Comparison of ENCODE assay signal across 24 cellular contexts in the genomic region with DNA sequence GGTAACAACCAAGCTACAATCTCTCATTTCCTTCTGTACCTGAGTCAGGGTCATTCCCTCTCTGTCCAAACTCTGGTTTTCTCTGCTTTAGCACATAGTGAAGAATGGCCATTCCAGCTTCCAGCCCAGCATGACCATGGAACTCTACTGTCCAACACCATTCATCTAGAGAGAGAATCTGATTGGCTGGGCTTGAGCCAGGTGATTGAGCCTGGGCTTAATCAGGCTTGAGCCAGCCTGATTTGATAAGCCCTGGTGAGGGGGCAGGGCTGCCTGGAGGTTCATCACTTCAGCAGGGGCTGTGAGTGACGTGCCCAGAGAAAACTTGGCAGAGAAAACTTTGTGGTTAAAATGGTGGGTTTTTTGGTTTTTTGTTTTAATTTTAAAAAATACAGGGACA.
DNase-seq lines count a peak whose midpoint lies in the region; ATAC-seq, FAIRE-seq and TF ChIP-seq lines count a peak whose summit lies in the region.
"Had no signal": no experiment of that assay in that cellular context is flagged by ENCODE, and none has a peak within 500 bp of the region (broad histone marks: within the 10 kb centered on the region; RNA-seq: fewer than 3 reads in every experiment).

No MANE protein-coding gene starts in this region.

- no peak for TF ChIP-seq CTCF in SK-N-SH (IDR thresholded peaks at IDR 0.05)

- H3K79me2 ChIP-seq in SK-N-SH (ENCODE audit: insufficient read depth) = peaks cover 48% of the 10 kb centered on the region; the same call in 1 of the 2 replicates

- no peaks in the 10 kb centered on the region for H3K27me3 Mint-ChIP-seq in T-helper 17 cell
- no peaks in the 10 kb centered on the region for H3K27me3 Mint-ChIP-seq in CD4-positive, alpha-beta memory T cell
- H3K27me3 Mint-ChIP-seq: B cell; CD4-positive, CD25-positive, alpha-beta regulatory T cell had no signal

- peaks cover 9% of the 10 kb centered on the region for H3K4me1 Mint-ChIP-seq in T-helper 17 cell
- peaks cover 4 to 14% (median 9%) of the 10 kb centered on the region in 4 donors for H3K4me1 Mint-ChIP-seq in CD4-positive, alpha-beta memory T cell

- TF ChIP-seq EP300 in SK-N-SH (IDR thresholded peaks at IDR 0.05; ENCODE audit: borderline replicate concordance in 1 of 2, low read depth in 1 of 2, low read length in 1 of 2) = no peak

- no peaks in the 10 kb centered on the region for H3K9me3 ChIP-seq in SK-N-SH
- no peaks in the 10 kb centered on the region for H3K9me3 ChIP-seq in T-helper 17 cell (ENCODE audit: control insufficient read depth, low read length, poor library complexity, severe bottlenecking)
- H3K9me3 ChIP-seq in small intestine (ENCODE audit: control insufficient read depth, low read depth) = no peaks in the 10 kb centered on the region
- no peaks in the 10 kb centered on the region for H3K9me3 ChIP-seq in CD4-positive, alpha-beta memory T cell (ENCODE audit: control insufficient read depth in 1 of 2, low read length in 2 of 2)
- H3K9me3 ChIP-seq: MG63 had no signal

- peak; percentile 32 for DNase-seq in SK-N-SH
- no peak for DNase-seq in T-helper 17 cell
- peak; percentile 56 for DNase-seq in iPS-NIHi11 (ENCODE audit: low spot score)
- peak; percentile 13 for DNase-seq in small intestine
- DNase-seq in retina = no peak
- DNase-seq in CD4-positive, alpha-beta memory T cell = no peak
- DNase-seq: 8988T; CD4-positive, CD25-positive, alpha-beta regulatory T cell; EL; IMR-90; Karpas-422; MG63; NCI-H1048; NCI-H1436; NCI-H2029; NCI-H2171; NCI-H446; SHP77 treated with DMSO at 0.1 percent for 48 hours had no signal

- ATAC-seq in SK-N-SH treated with all-trans-retinoic acid at 6 μM for 48 hours = no peak
- no peak for ATAC-seq in T-helper 17 cell
- no peak for ATAC-seq in HG02763 (IDR thresholded peaks at IDR 0.05; ENCODE audit: unreplicated experiment)
- ATAC-seq: HCT116 had no signal

- H3K27ac ChIP-seq in SK-N-SH (ENCODE audit: low read depth in 2 of 2, low read length in 1 of 2) (no peak overlapping the region), small intestine (ENCODE audit: low read depth in 1 of 2, low read length in 1 of 2) (no peak overlapping the region)
- no peak overlapping the region for H3K27ac ChIP-seq in CD4-positive, alpha-beta memory T cell (ENCODE audit: low read depth, low read length)

- H3K9me3 Mint-ChIP-seq in CD4-positive, alpha-beta memory T cell = no peaks in the 10 kb centered on the region
- H3K9me3 Mint-ChIP-seq: CD4-positive, CD25-positive, alpha-beta regulatory T cell had no signal

- POLR2A ChIA-PET in SK-N-SH (lab: Yijun Ruan, JAX) = no interaction called here
- POLR2A ChIA-PET in CD4-positive, alpha-beta memory T cell (lab: Charles Lee; ENCODE audit: partially characterized antibody) = interaction anchor here (1.0 kb wide), 1 partner anchor 15 kb away, joined by 3 read pairs; no protein-coding TSS in a partner anchor

- H3K9me2 ChIP-seq in SK-N-SH = no peaks in the 10 kb centered on the region

- no peak for FAIRE-seq in small intestine (lab: Jason Lieb, UNC)
- FAIRE-seq: GM12891, GM19239 had no signal

- TF ChIP-seq RAD21 in SK-N-SH (IDR thresholded peaks at IDR 0.05; ENCODE audit: low read length) = no peak

- peaks cover 3% of the 10 kb centered on the region for H3K36me3 Mint-ChIP-seq in T-helper 17 cell (ENCODE audit: low read depth)
- H3K36me3 Mint-ChIP-seq in CD4-positive, alpha-beta memory T cell = peaks cover 35 to 45% of the 10 kb centered on the region in 2 donors

- CTCF ChIA-PET in SK-N-SH (lab: Yijun Ruan, JAX) = interaction anchor here (0.6 to 1.6 kb wide), 7 partner anchors 12 to 96 kb away, joined by 3 to 5 read pairs (median 3); no protein-coding TSS in a partner anchor
- CTCF ChIA-PET in CD4-positive, alpha-beta memory T cell (lab: Charles Lee; ENCODE audit: partially characterized antibody) = interaction anchor here (1.1 kb wide), 1 partner anchor 125 kb away, joined by 3 read pairs; no protein-coding TSS in a partner anchor

- H2AFZ ChIP-seq in SK-N-SH (ENCODE audit: low read depth) = no peak overlapping the region

- H3K9ac ChIP-seq in SK-N-SH = no peak overlapping the region

- H3F3A ChIP-seq in SK-N-SH (replicated peaks; ENCODE audit: insufficient read depth) = no peaks in the 10 kb centered on the region

- WGBS in SK-N-SH (ENCODE audit: low lambda C conversion rate) = 93% methylated on average over 1 of the region's 1 CpG
- WGBS in small intestine, 3 donors = 65 to 91% (median 83%) methylated on average over 1 of the region's 1 CpG

- H3K36me3 ChIP-seq in SK-N-SH (replicated peaks in 1 of 2; ENCODE audit: control insufficient read depth in 1 of 2, insufficient read depth in 2 of 2, low read length in 1 of 2) = peaks cover 12 to 40% of the 10 kb centered on the region in 2 experiments
- peaks cover 4 to 15% of the 10 kb centered on the region in 2 donors for H3K36me3 ChIP-seq in small intestine (ENCODE audit: control insufficient read depth in 2 of 2, insufficient read depth in 2 of 2, low read length in 2 of 2)
- no peaks in the 10 kb centered on the region for H3K36me3 ChIP-seq in CD4-positive, alpha-beta memory T cell (ENCODE audit: insufficient read depth, low read length)

- H4K20me1 ChIP-seq in SK-N-SH (ENCODE audit: insufficient read depth) = peaks cover 7% of the 10 kb centered on the region

- no peak overlapping the region for H3K4me3 Mint-ChIP-seq in T-helper 17 cell
- no peak overlapping the region for H3K4me3 Mint-ChIP-seq in CD4-positive, alpha-beta memory T cell
- H3K4me3 Mint-ChIP-seq: B cell; CD4-positive, CD25-positive, alpha-beta regulatory T cell had no signal

- H3K27ac Mint-ChIP-seq in T-helper 17 cell = peak overlapping the region; percentile 49
- H3K27ac Mint-ChIP-seq in CD4-positive, alpha-beta memory T cell = no peak overlapping the region
- H3K27ac Mint-ChIP-seq: B cell had no signal

- intact Hi-C loops in CD4-positive, alpha-beta memory T cell (cut with micrococcal nuclease) = no loop called here

- H3K4me3 ChIP-seq in SK-N-SH (ENCODE audit: low read depth in 2 of 2, low read length in 1 of 2) = no peak overlapping the region
- H3K4me3 ChIP-seq in small intestine (ENCODE audit: low read depth in 1 of 2, low read length in 2 of 2) = no peak overlapping the region
- H3K4me3 ChIP-seq in CD4-positive, alpha-beta memory T cell (ENCODE audit: low read length in 2 of 2) = no peak overlapping the region
- H3K4me3 ChIP-seq: MG63 had no signal

- H3K27me3 ChIP-seq in SK-N-SH (ENCODE audit: insufficient read depth) = no peaks in the 10 kb centered on the region
- H3K27me3 ChIP-seq in small intestine (ENCODE audit: control insufficient read depth in 2 of 2, insufficient read depth in 2 of 2, low read length in 2 of 2) = no peaks in the 10 kb centered on the region
- no peaks in the 10 kb centered on the region for H3K27me3 ChIP-seq in CD4-positive, alpha-beta memory T cell (ENCODE audit: insufficient read depth, low read length)
- H3K27me3 ChIP-seq: MG63 had no signal

- H3K4me1 ChIP-seq in SK-N-SH (ENCODE audit: control insufficient read depth in 1 of 2, insufficient read depth in 2 of 2, low read depth in 1 of 2, low read length in 1 of 2) (peaks cover 5 to 10% of the 10 kb centered on the region in 2 experiments; a peak in 2 of 4 replicates), small intestine (ENCODE audit: control insufficient read depth in 2 of 2, insufficient read depth in 1 of 2, low read depth in 1 of 2, low read length in 1 of 2) (peaks cover 0 to 3% of the 10 kb centered on the region in 2 donors)
- no peaks in the 10 kb centered on the region for H3K4me1 ChIP-seq in CD4-positive, alpha-beta memory T cell (ENCODE audit: insufficient read depth, low read length)

- H3K4me2 ChIP-seq in SK-N-SH = no peak overlapping the region

TF ChIP-seq in SK-N-SH, 30 proteins besides CTCF, POLR2A, EP300 and RAD21 (continues in another document):
- no peak for TF ChIP-seq NRF1 (IDR thresholded peaks at IDR 0.05; ENCODE audit: low read depth, low read length)
- no peak for TF ChIP-seq TEAD4 (IDR thresholded peaks at IDR 0.05; ENCODE audit: borderline replicate concordance, insufficient read depth)
- TF ChIP-seq RFX5 (IDR thresholded peaks at IDR 0.05; ENCODE audit: low read length) = no peak
- TF ChIP-seq YY1 (IDR thresholded peaks at IDR 0.05; ENCODE audit: low read depth) = no peak
- no peak for TF ChIP-seq FOSL2 (IDR thresholded peaks at IDR 0.05; ENCODE audit: borderline replicate concordance, low read depth)
- no peak for TF ChIP-seq POLR2AphosphoS5 (IDR thresholded peaks at IDR 0.05; ENCODE audit: low read depth, low read length)
- TF ChIP-seq, protein P1, sequence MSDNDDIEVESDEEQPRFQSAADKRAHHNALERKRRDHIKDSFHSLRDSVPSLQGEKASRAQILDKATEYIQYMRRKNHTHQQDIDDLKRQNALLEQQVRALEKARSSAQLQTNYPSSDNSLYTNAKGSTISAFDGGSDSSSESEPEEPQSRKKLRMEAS (IDR thresholded peaks at IDR 0.05; ENCODE audit: low read depth) = no peak
- TF ChIP-seq TAF1 (IDR thresholded peaks at IDR 0.05; ENCODE audit: borderline replicate concordance, low read depth, low read length) = no peak
- no peak for TF ChIP-seq FOXJ3 (CRISPR knock-in tag; IDR thresholded peaks at IDR 0.05)
- no peak for TF ChIP-seq SIN3A (IDR thresholded peaks at IDR 0.05; ENCODE audit: borderline replicate concordance, low read depth, low read length)
- no peak for TF ChIP-seq GABPA (IDR thresholded peaks at IDR 0.05; ENCODE audit: low read depth)

TF ChIP-seq in SK-N-SH treated with all-trans-retinoic acid at 6 μM for 48 hours, 23 proteins besides CTCF, POLR2A, EP300 and RAD21:
- TF ChIP-seq TCF4 (CRISPR knock-in tag; IDR thresholded peaks at IDR 0.05; ENCODE audit: borderline replicate concordance) = no peak
- TF ChIP-seq ZC3H10 (CRISPR knock-in tag; IDR thresholded peaks at IDR 0.05) = no peak
- TF ChIP-seq ZFP3 (CRISPR knock-in tag; IDR thresholded peaks at IDR 0.05) = no peak
- TF ChIP-seq, protein P2, sequence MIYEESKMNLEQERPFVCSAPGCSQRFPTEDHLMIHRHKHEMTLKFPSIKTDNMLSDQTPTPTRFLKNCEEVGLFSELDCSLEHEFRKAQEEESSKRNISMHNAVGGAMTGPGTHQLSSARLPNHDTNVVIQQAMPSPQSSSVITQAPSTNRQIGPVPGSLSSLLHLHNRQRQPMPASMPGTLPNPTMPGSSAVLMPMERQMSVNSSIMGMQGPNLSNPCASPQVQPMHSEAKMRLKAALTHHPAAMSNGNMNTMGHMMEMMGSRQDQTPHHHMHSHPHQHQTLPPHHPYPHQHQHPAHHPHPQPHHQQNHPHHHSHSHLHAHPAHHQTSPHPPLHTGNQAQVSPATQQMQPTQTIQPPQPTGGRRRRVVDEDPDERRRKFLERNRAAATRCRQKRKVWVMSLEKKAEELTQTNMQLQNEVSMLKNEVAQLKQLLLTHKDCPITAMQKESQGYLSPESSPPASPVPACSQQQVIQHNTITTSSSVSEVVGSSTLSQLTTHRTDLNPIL (CRISPR knock-in tag; IDR thresholded peaks at IDR 0.05; ENCODE audit: low read depth) = no peak

Comparison
In these comparisons a context has a peak if more than half of its experiments do, and no peak if none do; other contexts are left out.
1. DNase-seq: peak in SK-N-SH (single experiment), iPS-NIHi11 (single experiment) and small intestine (single experiment); none in T-helper 17 cell (0 of 3), retina (single experiment) and CD4-positive, alpha-beta memory T cell (0 of 5).